ENCODE assay signal across 1 cellular context in genomic region chr12:108664338-108665258, GRCh38.
TF ChIP-seq lines count a peak whose summit lies in the region.

No MANE protein-coding gene starts in this region.

TF ChIP-seq in HepG2, 621 proteins besides CTCF, POLR2A, EP300 and RAD21 (continued from another document):
- TF ChIP-seq ATF5 (CRISPR knock-in tag; IDR thresholded peaks at IDR 0.05; ENCODE audit: low read depth) (no peak), GRHL1 (CRISPR knock-in tag; conservative IDR thresholded peaks at IDR 0.05) (no peak), ZNF451 (CRISPR knock-in tag; IDR thresholded peaks at IDR 0.05) (no peak), MXI1 (IDR thresholded peaks at IDR 0.05; ENCODE audit: borderline replicate concordance, low read depth, low read length) (peak; percentile 36; the same call in 1 of the 3 replicates), NFE2L2 (IDR thresholded peaks at IDR 0.05; ENCODE audit: low read length) (peak; percentile 42; the same call in 1 of the 2 replicates), KLF12 (CRISPR knock-in tag; IDR thresholded peaks at IDR 0.05; ENCODE audit: borderline replicate concordance) (no peak), PATZ1 (CRISPR knock-in tag; IDR thresholded peaks at IDR 0.05) (no peak), SYNCRIP (IDR thresholded peaks at IDR 0.05; ENCODE audit: insufficient read depth, low read depth, low read length) (no peak), ZNF773 (CRISPR knock-in tag; IDR thresholded peaks at IDR 0.05; ENCODE audit: borderline replicate concordance) (no peak), ZNF251 (CRISPR knock-in tag; IDR thresholded peaks at IDR 0.05) (no peak), ATF4 (CRISPR knock-in tag; IDR thresholded peaks at IDR 0.05) (peak in 1 of 2 experiments; percentile 58; a peak in 1 of 4 replicates), TEAD2 (CRISPR knock-in tag; IDR thresholded peaks at IDR 0.05) (no peak), TBX3 (IDR thresholded peaks at IDR 0.05; ENCODE audit: borderline replicate concordance) (peak; percentile 56; the same call in 1 of the 2 replicates), IKZF4 (CRISPR knock-in tag; IDR thresholded peaks at IDR 0.05; ENCODE audit: borderline replicate concordance, low read depth, not compliant biosample characterization) (no peak), ZKSCAN1 (IDR thresholded peaks at IDR 0.05; ENCODE audit: low read length) (no peak), POGZ (CRISPR knock-in tag; IDR thresholded peaks at IDR 0.05) (0 out of 2 replicates have a peak, but pooled peaks have one; percentile 42), ATAD3A (CRISPR knock-in tag; IDR thresholded peaks at IDR 0.05) (no peak), DPF2 (CRISPR knock-in tag; IDR thresholded peaks at IDR 0.05; ENCODE audit: borderline replicate concordance, low read depth) (peak; percentile 65; the same call in 1 of the 2 replicates), ZNF512B (CRISPR knock-in tag; IDR thresholded peaks at IDR 0.05; ENCODE audit: borderline replicate concordance) (no peak), ZNF839 (CRISPR knock-in tag; IDR thresholded peaks at IDR 0.05; ENCODE audit: borderline replicate concordance) (no peak)
